In genomic region chr9:3446313-3446712, GRCh38 we compare ENCODE assay signal across 21 cellular contexts.
DNase-seq lines count a peak whose midpoint lies in the region; ATAC-seq and TF ChIP-seq lines count a peak whose summit lies in the region.
"Had no signal": no experiment of that assay in that cellular context is flagged by ENCODE, and none has a peak within 500 bp of the region (broad histone marks: within the 10 kb centered on the region; RNA-seq: fewer than 3 reads in every experiment).

No MANE protein-coding gene starts in this region.

- DNase-seq in AG10803 (ENCODE audit: low read depth): peak; percentile 6
- DNase-seq in adipocyte (ENCODE audit: low read depth): peak; percentile 24
- DNase-seq in fibroblast of mammary gland (ENCODE audit: low read depth): peak; percentile 21
- DNase-seq in neural progenitor cell (ENCODE audit: low spot score): no peak
- no peak for DNase-seq in neuronal stem cell (ENCODE audit: low spot score)
- DNase-seq in esophagus muscularis mucosa (ENCODE audit: extremely low spot score): no peak
- DNase-seq: AML-193; CD4-positive, alpha-beta T cell; GM23248; H9; KBM-7; MV-4-11; NCI-H1105; NCI-H2029 treated with DMSO at 0.1 percent for 48 hours; NCI-H446 treated with DMSO at 0.1 percent for 48 hours; NCI-H526 treated with DMSO at 0.1 percent for 48 hours; PC-9; Right ventricle myocardium superior; RPMI8226 had no signal

- H3K9me3 ChIP-seq in adipocyte (ENCODE audit: control insufficient read depth, low read length) (no peaks in the 10 kb centered on the region), neural progenitor cell (ENCODE audit: low read depth) (no peaks in the 10 kb centered on the region), neuronal stem cell (replicated peaks in 1 of 2; ENCODE audit: control insufficient read depth in 2 of 2, insufficient read depth in 1 of 2, low read depth in 1 of 2, low read length in 2 of 2) (peaks cover 0 to 8% of the 10 kb centered on the region in 2 donors), esophagus muscularis mucosa (no peaks in the 10 kb centered on the region)
- H3K9me3 ChIP-seq: BLaER1 treated with 17β-estradiol and CSF1 and Interleukin-3, amounts not matched to agents 10 nM and 100 nM had no signal

- H3K4me1 Mint-ChIP-seq in neural progenitor cell: peaks cover 20% of the 10 kb centered on the region
- H3K4me1 Mint-ChIP-seq: H9 had no signal

- H2AFZ ChIP-seq in neural progenitor cell (replicated peaks) (no peak overlapping the region), neuronal stem cell (ENCODE audit: low read length) (no peak overlapping the region)
- H2AFZ ChIP-seq: GM23248, PC-9 had no signal

- no peak for ATAC-seq in HG02840 (IDR thresholded peaks at IDR 0.05; ENCODE audit: low FRiP score, unreplicated experiment)

- H4K91ac ChIP-seq in neuronal stem cell (ENCODE audit: low read depth, low read length, poor library complexity): no peak overlapping the region

- H3K4me1 ChIP-seq in adipocyte (ENCODE audit: control insufficient read depth, insufficient read depth, low read length) (no peaks in the 10 kb centered on the region), neural progenitor cell (no peaks in the 10 kb centered on the region), neuronal stem cell (ENCODE audit: control insufficient read depth in 2 of 2, insufficient read depth in 1 of 2, low read depth in 1 of 2, low read length in 2 of 2) (peaks cover 0 to 10% of the 10 kb centered on the region in 2 donors), esophagus muscularis mucosa (peaks cover 0 to 7% (median 6%) of the 10 kb centered on the region in 4 donors)
- H3K4me1 ChIP-seq: BLaER1 treated with 17β-estradiol and CSF1 and Interleukin-3, amounts not matched to agents 10 nM and 100 nM had no signal

- no peak overlapping the region for H4K8ac ChIP-seq in neuronal stem cell (ENCODE audit: low read depth, low read length)

- H3K27ac Mint-ChIP-seq in neural progenitor cell: no peak overlapping the region
- H3K27ac Mint-ChIP-seq: CD4-positive, alpha-beta T cell; H9 had no signal

- H3K23ac ChIP-seq in neuronal stem cell (ENCODE audit: low read depth, low read length, poor library complexity): no peak overlapping the region

- no peaks in the 10 kb centered on the region for H3K36me3 ChIP-seq in adipocyte (ENCODE audit: control insufficient read depth, insufficient read depth, low read length, severe bottlenecking)
- H3K36me3 ChIP-seq in neural progenitor cell: no peaks in the 10 kb centered on the region
- H3K36me3 ChIP-seq in neuronal stem cell (replicated peaks in 1 of 2; ENCODE audit: control insufficient read depth in 2 of 2, insufficient read depth in 2 of 2, low read length in 2 of 2): peaks cover 0 to 21% of the 10 kb centered on the region in 2 donors
- H3K36me3 ChIP-seq in esophagus muscularis mucosa: no peaks in the 10 kb centered on the region

- H2BK120ac ChIP-seq in neuronal stem cell (ENCODE audit: low read depth, low read length): no peak overlapping the region

- no peaks in the 10 kb centered on the region for H4K20me1 ChIP-seq in neural progenitor cell (ENCODE audit: low read depth)
- H4K20me1 ChIP-seq: BLaER1 treated with 17β-estradiol and CSF1 and Interleukin-3, amounts not matched to agents 10 nM and 100 nM had no signal

- TF ChIP-seq CTCF in AG10803 (conservative IDR thresholded peaks at IDR 0.05; ENCODE audit: low read length): no peak
- TF ChIP-seq CTCF in fibroblast of mammary gland (conservative IDR thresholded peaks at IDR 0.05; ENCODE audit: control insufficient read depth, insufficient read depth, low read depth, low read length): no peak
- TF ChIP-seq CTCF in neural progenitor cell (IDR thresholded peaks at IDR 0.05): no peak
- no peak for TF ChIP-seq CTCF in esophagus muscularis mucosa (IDR thresholded peaks at IDR 0.05)

- no peak overlapping the region for H3K4me3 Mint-ChIP-seq in neural progenitor cell
- H3K4me3 Mint-ChIP-seq: CD4-positive, alpha-beta T cell; H9 had no signal

- H3K4me3 ChIP-seq in AG10803 (ENCODE audit: low read length) (no peak overlapping the region), adipocyte (ENCODE audit: low read length) (no peak overlapping the region), fibroblast of mammary gland (ENCODE audit: control insufficient read depth, low read depth, low read length) (no peak overlapping the region), neural progenitor cell (no peak overlapping the region), neuronal stem cell (ENCODE audit: low read length in 2 of 2) (no peak overlapping the region), esophagus muscularis mucosa (no peak overlapping the region)
- H3K4me3 ChIP-seq: BLaER1 treated with 17β-estradiol and CSF1 and Interleukin-3, amounts not matched to agents 10 nM and 100 nM; GM23248; PC-9 had no signal

- TF ChIP-seq EP300 in esophagus muscularis mucosa (IDR thresholded peaks at IDR 0.05): no peak

- no peak overlapping the region for H3K18ac ChIP-seq in neuronal stem cell (ENCODE audit: low read length)

- intact Hi-C loops in esophagus muscularis mucosa (cut with DNase I): no loop called here

- no peak overlapping the region for H2BK5ac ChIP-seq in neuronal stem cell (ENCODE audit: low read length)

- no peak overlapping the region for H3K4ac ChIP-seq in neuronal stem cell (ENCODE audit: low read length)

- no peaks in the 10 kb centered on the region for H3F3A ChIP-seq in neural progenitor cell (ENCODE audit: low read depth)

- H3K4me2 ChIP-seq in neural progenitor cell (no peak overlapping the region), neuronal stem cell (ENCODE audit: insufficient read depth, low read length, poor library complexity, severe bottlenecking) (no peak overlapping the region)
- H3K4me2 ChIP-seq: BLaER1 treated with 17β-estradiol and CSF1 and Interleukin-3, amounts not matched to agents 10 nM and 100 nM; PC-9 had no signal

- no peak for TF ChIP-seq POLR2A in esophagus muscularis mucosa (IDR thresholded peaks at IDR 0.05; ENCODE audit: low read depth)

- H2BK15ac ChIP-seq in neuronal stem cell (ENCODE audit: low read length): no peak overlapping the region

- no peak overlapping the region for H2AK5ac ChIP-seq in neuronal stem cell (ENCODE audit: low read depth, low read length)

- peaks cover 47% of the 10 kb centered on the region for H3K79me2 ChIP-seq in neural progenitor cell (ENCODE audit: low read depth)

- peak overlapping the region; percentile 36 for H3K27ac ChIP-seq in neural progenitor cell
- H3K27ac ChIP-seq in neuronal stem cell (replicated peaks; ENCODE audit: low read length): no peak overlapping the region
- no peak overlapping the region for H3K27ac ChIP-seq in esophagus muscularis mucosa (replicated peaks in 1 of 4)
- H3K27ac ChIP-seq: BLaER1 treated with 17β-estradiol and CSF1 and Interleukin-3, amounts not matched to agents 10 nM and 100 nM; GM23248; PC-9 had no signal

- H2BK12ac ChIP-seq in neuronal stem cell (ENCODE audit: low read length): no peak overlapping the region

- H3K14ac ChIP-seq in neuronal stem cell (ENCODE audit: low read length): no peak overlapping the region

- peaks cover 10% of the 10 kb centered on the region for H3K9me3 Mint-ChIP-seq in neural progenitor cell
- H3K9me3 Mint-ChIP-seq: H9 had no signal

- no peaks in the 10 kb centered on the region for H3K79me1 ChIP-seq in neuronal stem cell (ENCODE audit: low read depth, low read length)

- peaks cover 41% of the 10 kb centered on the region for H3K36me3 Mint-ChIP-seq in neural progenitor cell

- no peaks in the 10 kb centered on the region for H3K27me3 Mint-ChIP-seq in neural progenitor cell (ENCODE audit: insufficient read depth, low read depth)
- H3K27me3 Mint-ChIP-seq: CD4-positive, alpha-beta T cell had no signal

- H3K27me3 ChIP-seq in adipocyte (replicated peaks; ENCODE audit: control insufficient read depth, insufficient read depth, low read length) (no peaks in the 10 kb centered on the region), neural progenitor cell (no peaks in the 10 kb centered on the region), neuronal stem cell (ENCODE audit: control insufficient read depth in 3 of 3, insufficient read depth in 3 of 3, low read depth in 1 of 3, low read length in 3 of 3) (no peaks in the 10 kb centered on the region), esophagus muscularis mucosa (no peaks in the 10 kb centered on the region)
- H3K27me3 ChIP-seq: BLaER1 treated with 17β-estradiol and CSF1 and Interleukin-3, amounts not matched to agents 10 nM and 100 nM had no signal

- no peak overlapping the region for H3K9ac ChIP-seq in adipocyte (ENCODE audit: low read length)
- no peak overlapping the region for H3K9ac ChIP-seq in neural progenitor cell
- no peak overlapping the region for H3K9ac ChIP-seq in neuronal stem cell (ENCODE audit: low read depth, low read length, poor library complexity)
- H3K9ac ChIP-seq: BLaER1 treated with 17β-estradiol and CSF1 and Interleukin-3, amounts not matched to agents 10 nM and 100 nM; GM23248 had no signal

Comparison
In these comparisons a context has a peak if more than half of its experiments do, and no peak if none do; other contexts are left out.
1. DNase-seq: peak in AG10803 (single experiment), adipocyte (single experiment) and fibroblast of mammary gland (single experiment); none in neural progenitor cell (single experiment), neuronal stem cell (single experiment) and esophagus muscularis mucosa (single experiment).